Comparison of ENCODE assay signal across 26 cellular contexts in the genomic region with DNA sequence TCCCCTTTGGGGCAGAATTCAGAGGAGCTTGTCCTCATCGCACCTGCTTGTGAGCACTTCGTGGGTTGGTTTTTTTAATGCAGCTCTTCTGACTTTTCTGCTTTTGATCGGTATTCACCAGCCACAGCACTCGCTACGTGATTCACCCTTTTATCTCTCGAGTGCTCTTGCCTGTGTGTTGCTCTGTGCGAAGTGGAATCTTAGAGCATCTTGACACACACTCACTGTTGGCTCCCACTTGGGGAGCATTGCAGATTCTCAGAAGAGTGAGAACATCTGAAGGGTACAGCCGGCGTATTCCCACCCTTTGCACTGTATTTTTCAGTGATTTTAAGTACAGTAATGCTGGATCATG. TPM values are rescaled to one million over a fixed set of nuclear protein-coding genes. Genes with fewer than 3 reads are reported as not detected.
DNase-seq lines count a peak whose midpoint lies in the region; ATAC-seq and TF ChIP-seq lines count a peak whose summit lies in the region.
"Had no signal": no experiment of that assay in that cellular context is flagged by ENCODE, and none has a peak within 500 bp of the region (broad histone marks: within the 10 kb centered on the region; RNA-seq: fewer than 3 reads in every experiment).

No MANE protein-coding gene starts in this region.

- H3K4me3 ChIP-seq in right atrium auricular region: no peak overlapping the region
- no peak overlapping the region for H3K4me3 ChIP-seq in testis
- H3K4me3 ChIP-seq: HAP-1, left lung had no signal

- no peaks in the 10 kb centered on the region for H3K9me3 ChIP-seq in right atrium auricular region
- H3K9me3 ChIP-seq in testis: no peaks in the 10 kb centered on the region
- H3K9me3 ChIP-seq: HAP-1, left lung, neutrophil had no signal

- peaks cover 3% of the 10 kb centered on the region for H3K27me3 Mint-ChIP-seq in nephron progenitor cell (ENCODE audit: low read depth, poor library complexity)

- WGBS in testis, 2 donors: 61 to 68% methylated on average over 9 of the region's 9 CpGs

- DNase-seq in Right ventricle myocardium inferior (ENCODE audit: missing footprints) (peak; percentile 7), right atrium auricular region (ENCODE audit: low spot score) (no peak), amniotic epithelial cell (ENCODE audit: low read depth) (peak; percentile 86), nephron progenitor cell (no peak), testis (no peak), NCI-H526 treated with DMSO at 0.1 percent for 48 hours (lab: John Stamatoyannopoulos, UW) (no peak)
- DNase-seq: ACHN; activated CD4-positive, alpha-beta T cell treated with anti-CD3 and anti-CD28 coated beads, Interleukin-2, amount 50 U/mL, for 48 hours; activated gamma-delta T cell treated with Interleukin-2 at 50 U/mL for 16 hours; activated T-cell treated with anti-CD3 and anti-CD28 coated beads for 4 hours; dermis blood vessel endothelial cell; DMS153; NCI-H2107; NCI-H69; T-helper 17 cell had no signal

- peaks cover 48% of the 10 kb centered on the region for H3K4me1 Mint-ChIP-seq in nephron progenitor cell

- no peaks in the 10 kb centered on the region for H3K36me3 Mint-ChIP-seq in nephron progenitor cell (ENCODE audit: low read depth)
- H3K36me3 Mint-ChIP-seq: IgD-negative memory B cell had no signal

- no peak for ATAC-seq in Right ventricle myocardium inferior
- no peak for ATAC-seq in HG02885 (IDR thresholded peaks at IDR 0.05; ENCODE audit: poor library complexity, unreplicated experiment)
- no peak for ATAC-seq in GM19324 (IDR thresholded peaks at IDR 0.05; ENCODE audit: low FRiP score, unreplicated experiment)
- ATAC-seq: T-helper 17 cell had no signal

- TF ChIP-seq CTCF in right atrium auricular region (IDR thresholded peaks at IDR 0.05) (no peak), nephron progenitor cell (IDR thresholded peaks at IDR 0.05) (no peak), testis (IDR thresholded peaks at IDR 0.05) (no peak)

- H3K4me3 Mint-ChIP-seq in nephron progenitor cell: no peak overlapping the region
- H3K4me3 Mint-ChIP-seq: CD4-positive, CD25-positive, alpha-beta regulatory T cell; IgD-negative memory B cell; T-helper 17 cell had no signal

- H3K27ac ChIP-seq in right atrium auricular region (no peak overlapping the region), testis (peak overlapping the region; percentile 55 to 71)
- H3K27ac ChIP-seq: left lung, neutrophil, WERI-Rb-1 had no signal

- H3K36me3 ChIP-seq in right atrium auricular region: no peaks in the 10 kb centered on the region
- no peaks in the 10 kb centered on the region for H3K36me3 ChIP-seq in testis (ENCODE audit: low read depth, missing control alignments)
- H3K36me3 ChIP-seq: HAP-1, left lung, neutrophil, WERI-Rb-1 had no signal

- no peaks in the 10 kb centered on the region for H3K9me3 Mint-ChIP-seq in nephron progenitor cell
- H3K9me3 Mint-ChIP-seq: CD4-positive, CD25-positive, alpha-beta regulatory T cell; IgD-negative memory B cell had no signal

- H3K27me3 ChIP-seq in right atrium auricular region (no peaks in the 10 kb centered on the region), testis (no peaks in the 10 kb centered on the region)

- H3K27ac Mint-ChIP-seq in nephron progenitor cell: peak overlapping the region; percentile 29
- H3K27ac Mint-ChIP-seq: CD4-positive, CD25-positive, alpha-beta regulatory T cell; IgD-negative memory B cell; T-helper 17 cell had no signal

- no peak for TF ChIP-seq POLR2A in testis (IDR thresholded peaks at IDR 0.05)

- H3K4me1 ChIP-seq in right atrium auricular region (peaks cover 0 to 18% of the 10 kb centered on the region in 2 donors), testis (peaks cover 38% of the 10 kb centered on the region)
- H3K4me1 ChIP-seq: HAP-1, left lung had no signal

- intact Hi-C loops in Right ventricle myocardium inferior (cut with DNase I): no loop called here
- intact Hi-C loops in testis (cut with DNase I; ENCODE audit: low total_unique reads): no loop called here

RNA-seq across cellular contexts. Expression of gene TNNT3, which starts 10.9 kb away (rescaled TPM):
- total RNA-seq in Right ventricle myocardium inferior (36.3 TPM), right atrium auricular region (10 to 100 TPM; 12.8 to 16.4 TPM), testis (10 to 100 TPM in 1 of 2 donors, 1 to 10 TPM in 1; 8.1 to 13.1 TPM)
- 16.1 TPM for polyA plus RNA-seq in testis (ENCODE audit: insufficient read depth, low read depth, low replicate concordance)
- total RNA-seq: dermis blood vessel endothelial cell, fibroblast of lung, M059J had no signal
- polyA plus RNA-seq: fibroblast of lung had no signal

RNA-seq across cellular contexts. Expression of gene MRPL23, which starts 16.7 kb away (rescaled TPM):
- total RNA-seq in Right ventricle myocardium inferior (107 TPM), right atrium auricular region (100 to 1,000 TPM; 128 to 210 TPM), testis (100 to 1,000 TPM in 1 of 2 donors, 10 to 100 TPM in 1; 92.1 to 109 TPM)
- 50.0 TPM for polyA plus RNA-seq in testis (ENCODE audit: insufficient read depth, low read depth, low replicate concordance)

RNA-seq across cellular contexts. Expression of gene PRR33, which starts 38.7 kb away (rescaled TPM):
- total RNA-seq in Right ventricle myocardium inferior (5.0 TPM), right atrium auricular region (under 1 TPM in 1 of 2 donors, not detected in 1; 0.33 TPM), testis (under 1 TPM in 1 of 2 donors, not detected in 1; 0.06 TPM)
- polyA plus RNA-seq in testis (ENCODE audit: insufficient read depth, low read depth, low replicate concordance): not detected
- total RNA-seq: CD4-positive, CD25-positive, alpha-beta regulatory T cell; dermis blood vessel endothelial cell; fibroblast of lung; left lung; M059J; mononuclear cell; T-helper 17 cell had no signal
- polyA plus RNA-seq: fibroblast of lung had no signal

Comparison
In these comparisons a context has a peak if more than half of its experiments do, and no peak if none do; other contexts are left out.
1. DNase-seq: peak in Right ventricle myocardium inferior (single experiment) and amniotic epithelial cell (single experiment); none in right atrium auricular region (single experiment), nephron progenitor cell (single experiment), testis (single experiment) and NCI-H526 treated with DMSO at 0.1 percent for 48 hours (single experiment).
2. H3K27ac ChIP-seq: peak in testis (2 of 2); none in right atrium auricular region (0 of 2).